Comparison of ENCODE assay signal across 28 cellular contexts in genomic region chr1:72062584-72062983, GRCh38.
DNase-seq lines count a peak whose midpoint lies in the region; TF ChIP-seq lines count a peak whose summit lies in the region.
"Had no signal": no experiment of that assay in that cellular context is flagged by ENCODE, and none has a peak within 500 bp of the region (broad histone marks: within the 10 kb centered on the region; RNA-seq: fewer than 3 reads in every experiment).

No MANE protein-coding gene starts in this region.

- H3K36me3 ChIP-seq in tibial nerve = no peaks in the 10 kb centered on the region
- H3K36me3 ChIP-seq: ascending aorta, colonic mucosa, gastrocnemius medialis, pancreas, sigmoid colon, thoracic aorta had no signal

- no peaks in the 10 kb centered on the region for H3K27me3 ChIP-seq in tibial nerve
- H3K27me3 ChIP-seq: ascending aorta, colonic mucosa, gastrocnemius medialis, pancreas, sigmoid colon had no signal

- no peak for TF ChIP-seq POLR2A in tibial nerve (IDR thresholded peaks at IDR 0.05)

- H3K36me3 Mint-ChIP-seq in nephron progenitor cell (ENCODE audit: low read depth) = no peaks in the 10 kb centered on the region
- H3K36me3 Mint-ChIP-seq: CD4-positive, CD25-positive, alpha-beta regulatory T cell; naive thymus-derived CD4-positive, alpha-beta T cell; stimulated activated effector memory CD8-positive, alpha-beta T cell treated with anti-CD3 and anti-CD28 coated beads, Interleukin-12 subunit alpha, Interleukin-12 subunit beta, amount 100 ng/mL, for 72 hours had no signal

- peaks cover 0 to 34% (median 3%) of the 10 kb centered on the region in 4 donors for H3K4me1 ChIP-seq in tibial nerve
- H3K4me1 ChIP-seq: ascending aorta, colonic mucosa, gastrocnemius medialis, pancreas had no signal

- no peaks in the 10 kb centered on the region for H3K27me3 Mint-ChIP-seq in nephron progenitor cell (ENCODE audit: low read depth, poor library complexity)
- H3K27me3 Mint-ChIP-seq: CD4-positive, CD25-positive, alpha-beta regulatory T cell; naive thymus-derived CD4-positive, alpha-beta T cell had no signal

- no peaks in the 10 kb centered on the region for H3K4me1 Mint-ChIP-seq in nephron progenitor cell
- H3K4me1 Mint-ChIP-seq: CD4-positive, CD25-positive, alpha-beta regulatory T cell; naive thymus-derived CD4-positive, alpha-beta T cell; stimulated activated effector memory CD8-positive, alpha-beta T cell treated with anti-CD3 and anti-CD28 coated beads, Interleukin-12 subunit alpha, Interleukin-12 subunit beta, amount 100 ng/mL, for 72 hours had no signal

- H3K4me3 Mint-ChIP-seq in nephron progenitor cell = no peak overlapping the region
- H3K4me3 Mint-ChIP-seq: activated CD8-positive, alpha-beta T cell treated with anti-CD3 and anti-CD28 coated beads, Interleukin-2, amount 10 ng/mL, durations not matched to agents 7 days and 5 days; activated naive CD4-positive, alpha-beta T cell treated with anti-CD3 and anti-CD28 coated beads for 36 hours; CD4-positive, CD25-positive, alpha-beta regulatory T cell; GM23338; naive thymus-derived CD4-positive, alpha-beta T cell; stimulated activated effector memory CD8-positive, alpha-beta T cell treated with anti-CD3 and anti-CD28 coated beads, Interleukin-12 subunit alpha, Interleukin-12 subunit beta, amount 100 ng/mL, for 72 hours had no signal

- no peak overlapping the region for H3K27ac ChIP-seq in tibial nerve
- H3K27ac ChIP-seq: ascending aorta, colonic mucosa, gastrocnemius medialis, pancreas, sigmoid colon, thoracic aorta had no signal

- H3K9me3 ChIP-seq in tibial nerve = no peaks in the 10 kb centered on the region
- H3K9me3 ChIP-seq: ascending aorta, colonic mucosa, gastrocnemius medialis, pancreas, sigmoid colon, thoracic aorta had no signal

- no peak overlapping the region for H3K4me3 ChIP-seq in tibial nerve
- H3K4me3 ChIP-seq: ascending aorta, colonic mucosa, gastrocnemius medialis, GM23338, pancreas, sigmoid colon, thoracic aorta had no signal

- H3K27ac Mint-ChIP-seq in nephron progenitor cell = no peak overlapping the region
- H3K27ac Mint-ChIP-seq: activated CD8-positive, alpha-beta T cell treated with anti-CD3 and anti-CD28 coated beads, Interleukin-2, amount 10 ng/mL, durations not matched to agents 7 days and 5 days; activated naive CD4-positive, alpha-beta T cell treated with anti-CD3 and anti-CD28 coated beads for 36 hours; CD4-positive, CD25-positive, alpha-beta regulatory T cell; GM23338; naive thymus-derived CD4-positive, alpha-beta T cell; stimulated activated effector memory CD8-positive, alpha-beta T cell treated with anti-CD3 and anti-CD28 coated beads, Interleukin-12 subunit alpha, Interleukin-12 subunit beta, amount 100 ng/mL, for 72 hours had no signal

- TF ChIP-seq EP300 in tibial nerve (IDR thresholded peaks at IDR 0.05) = no peak

- DNase-seq in ACHN (peak; percentile 3), HPDE6-E6E7 (ENCODE audit: extremely low spot score) (peak; percentile 34), amniotic epithelial cell (ENCODE audit: low read depth) (peak; percentile 30), fibroblast of peridontal ligament (ENCODE audit: extremely low read depth) (peak; percentile 38), epidermal melanocyte (ENCODE audit: insufficient read length, low spot score) (no peak), tibial nerve (ENCODE audit: low spot score in 2 of 2) (no peak), nephron progenitor cell (no peak)
- DNase-seq in central memory CD4-positive, alpha-beta T cell = no peak
- DNase-seq: activated CD4-positive, CD25-positive, alpha-beta regulatory T cell treated with anti-CD3 and anti-CD28 coated beads, Interleukin-2, amount 50 U/mL, for 72 hours; activated CD8-positive, alpha-beta T cell treated with anti-CD3 and anti-CD28 coated beads, Interleukin-2, amount 10 ng/mL, durations not matched to agents 7 days and 5 days; activated naive CD4-positive, alpha-beta T cell treated with anti-CD3 and anti-CD28 coated beads for 36 hours; activated T-cell treated with anti-CD3 and anti-CD28 coated beads, Interleukin-2, amount 50 U/mL, for 1 hour; CD4-positive, CD25-positive, alpha-beta regulatory T cell; colonic mucosa; gastrocnemius medialis; GDM1; mesendoderm; naive thymus-derived CD4-positive, alpha-beta T cell; NCI-H1048; NCI-H2081 treated with DMSO at 0.1 percent for 48 hours; NCI-H510A treated with DMSO at 0.1 percent for 48 hours; pancreas; SHP77; sigmoid colon had no signal

- no peaks in the 10 kb centered on the region for H3K9me3 Mint-ChIP-seq in nephron progenitor cell
- H3K9me3 Mint-ChIP-seq: activated naive CD4-positive, alpha-beta T cell treated with anti-CD3 and anti-CD28 coated beads for 36 hours; GM23338 had no signal

- no peak for TF ChIP-seq CTCF in tibial nerve (IDR thresholded peaks at IDR 0.05)
- no peak for TF ChIP-seq CTCF in nephron progenitor cell (IDR thresholded peaks at IDR 0.05)

- in situ Hi-C loops in ACHN (cut with HindIII; ENCODE audit: low pct_ligation_motif_present, low pct_unique_long_range_greater_than_20kb, low sequenced_read_pairs) = no loop called here

Comparison
In these comparisons a context has a peak if more than half of its experiments do, and no peak if none do; other contexts are left out.
1. DNase-seq: peak in ACHN (single experiment), HPDE6-E6E7 (single experiment), amniotic epithelial cell (single experiment) and fibroblast of peridontal ligament (single experiment); none in central memory CD4-positive, alpha-beta T cell (single experiment), epidermal melanocyte (single experiment), tibial nerve (0 of 2) and nephron progenitor cell (single experiment).